ENCODE assay signal across 19 cellular contexts in genomic region chr9:18056269-18056992, GRCh38.
DNase-seq lines count a peak whose midpoint lies in the region; ATAC-seq and TF ChIP-seq lines count a peak whose summit lies in the region.
"Had no signal": no experiment of that assay in that cellular context is flagged by ENCODE, and none has a peak within 500 bp of the region (broad histone marks: within the 10 kb centered on the region; RNA-seq: fewer than 3 reads in every experiment).

No MANE protein-coding gene starts in this region.

- no peak overlapping the region for H3K9ac ChIP-seq in Loucy (ENCODE audit: low read depth, low read length, poor library complexity, severe bottlenecking)

- no peaks in the 10 kb centered on the region for H3K9me2 ChIP-seq in Loucy (replicated peaks; ENCODE audit: low read depth, low read length)

- no peaks in the 10 kb centered on the region for H3K27me3 ChIP-seq in Loucy (ENCODE audit: insufficient read depth, low read length, poor library complexity, severe bottlenecking)

- no peaks in the 10 kb centered on the region for H3K79me2 ChIP-seq in Loucy (ENCODE audit: insufficient read depth, low read length)

- no peak overlapping the region for H3K4me3 ChIP-seq in Loucy (ENCODE audit: low read length, poor library complexity, severe bottlenecking)
- H3K4me3 ChIP-seq: prostate gland had no signal

- H3F3A ChIP-seq in Loucy (ENCODE audit: low read depth), result no peaks in the 10 kb centered on the region

- no peak for DNase-seq in omental fat pad (ENCODE audit: low spot score)
- DNase-seq in nucleus accumbens (lab: John Stamatoyannopoulos, UW), result no peak
- DNase-seq: activated CD4-positive, alpha-beta T cell treated with anti-CD3 and anti-CD28 coated beads, Interleukin-2, amount 50 U/mL, for 4 hours; activated gamma-delta T cell treated with Interleukin-2 at 50 U/mL for 16 hours; amniotic stem cell; CD4-positive, alpha-beta T cell; cortex of kidney; DMS 273 treated with DMSO at 0.1 percent for 48 hours; left ventricle myocardium superior; NCI-H1436 treated with DMSO at 0.1 percent for 48 hours; stimulated activated CD4-positive, alpha-beta T cell treated with anti-CD3 and anti-CD28 coated beads, Interleukin-1b, Interleukin-23, amount 100 ng/mL, for 48 hours; stimulated activated naive B cell treated with anti-CD40 and anti-IgM and Interleukin-4, amounts not matched to agents 10 μg/mL and 1 μg/mL and 100 μg/mL, for 72 hours had no signal

- H2AFZ ChIP-seq in Loucy (ENCODE audit: low read length), result no peak overlapping the region

- TF ChIP-seq CTCF in Loucy (conservative IDR thresholded peaks at IDR 0.05; ENCODE audit: low read length), result no peak
- no peak for TF ChIP-seq CTCF in omental fat pad (IDR thresholded peaks at IDR 0.05)

- no peaks in the 10 kb centered on the region for H3K36me3 ChIP-seq in Loucy (ENCODE audit: insufficient read depth, low read length)
- H3K36me3 ChIP-seq: prostate gland had no signal

- peaks cover 55% of the 10 kb centered on the region for H3K4me1 ChIP-seq in Loucy (ENCODE audit: insufficient read depth, low read length, poor library complexity, severe bottlenecking)
- H3K4me1 ChIP-seq: prostate gland had no signal

- H4K20me1 ChIP-seq in Loucy (ENCODE audit: insufficient read depth, low read length, poor library complexity, severe bottlenecking), result no peaks in the 10 kb centered on the region

- H3K9me3 ChIP-seq in Loucy (ENCODE audit: insufficient read depth, low read depth, low read length), result no peaks in the 10 kb centered on the region
- H3K9me3 ChIP-seq: prostate gland had no signal

- peak overlapping the region; percentile 71 for H3K4me2 ChIP-seq in Loucy (ENCODE audit: low read depth, low read length, poor library complexity, severe bottlenecking)

- ATAC-seq in GM19455 (IDR thresholded peaks at IDR 0.05; ENCODE audit: unreplicated experiment) (peak; percentile 27), HG02642 (IDR thresholded peaks at IDR 0.05; ENCODE audit: poor library complexity, unreplicated experiment) (peak; percentile 5), omental fat pad (ENCODE audit: low FRiP score) (peak; percentile 77), HG03097 (IDR thresholded peaks at IDR 0.05; ENCODE audit: low FRiP score, unreplicated experiment) (no peak), HG02970 (IDR thresholded peaks at IDR 0.05; ENCODE audit: low FRiP score, unreplicated experiment) (no peak)
- ATAC-seq: left ventricle myocardium superior, Panc1 had no signal

Comparison
In these comparisons a context has a peak if more than half of its experiments do, and no peak if none do; other contexts are left out.
1. ATAC-seq: peak in GM19455 (single experiment), HG02642 (single experiment) and omental fat pad (single experiment); none in HG03097 (single experiment) and HG02970 (single experiment).